18 cellular contexts compared by ENCODE assay signal in the genomic region with DNA sequence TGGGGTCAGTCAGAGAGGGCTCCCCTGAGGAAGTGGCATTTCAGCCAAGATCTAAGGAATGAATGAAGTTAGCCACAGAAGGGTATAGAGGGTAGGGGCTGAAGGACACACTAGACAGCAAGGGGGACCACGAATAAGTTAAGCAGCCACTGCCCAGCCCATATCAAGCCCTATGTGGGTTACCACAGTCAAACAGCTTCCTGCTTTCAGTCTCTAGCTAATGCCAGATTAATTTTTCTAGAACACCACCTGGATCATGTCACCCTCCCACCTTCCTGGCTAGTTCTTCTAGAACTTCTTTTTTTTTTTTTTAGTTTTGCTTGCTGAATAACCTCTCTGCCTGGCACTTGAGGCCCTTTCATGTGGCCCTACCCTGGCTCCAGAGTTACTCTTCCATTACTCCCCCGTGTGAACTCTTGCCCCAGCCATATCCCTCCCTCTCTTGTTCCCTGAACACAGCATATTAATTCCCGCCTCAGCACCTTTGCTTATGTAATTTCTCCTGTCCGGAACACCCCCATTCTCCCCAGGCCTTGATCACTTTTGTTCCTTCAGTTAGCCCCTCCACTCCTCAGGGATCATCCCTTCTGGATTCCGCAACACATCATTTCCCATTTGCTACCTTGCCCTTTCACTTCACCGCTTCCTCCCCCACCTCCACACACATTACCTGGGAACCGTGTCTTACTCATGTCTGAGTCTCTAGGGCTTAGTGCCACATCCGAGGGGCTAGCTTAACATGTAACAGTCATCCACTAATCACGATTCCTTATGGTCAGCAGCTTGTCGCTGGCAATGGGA. TPM values are rescaled to one million over a fixed set of nuclear protein-coding genes. Genes with fewer than 3 reads are reported as not detected.
DNase-seq lines count a peak whose midpoint lies in the region; ATAC-seq, FAIRE-seq and TF ChIP-seq lines count a peak whose summit lies in the region.
"Had no signal": no experiment of that assay in that cellular context is flagged by ENCODE, and none has a peak within 500 bp of the region (broad histone marks: within the 10 kb centered on the region; RNA-seq: fewer than 3 reads in every experiment).

No MANE protein-coding gene starts in this region.

- H3K36me3 ChIP-seq in HEK293 (ENCODE audit: control insufficient read depth in 2 of 2, insufficient read depth in 1 of 2, low read length in 2 of 2): no peaks in the 10 kb centered on the region
- H3K36me3 ChIP-seq in body of pancreas (replicated peaks in 1 of 2; ENCODE audit: insufficient read depth in 1 of 2, low read depth in 2 of 2): no peaks in the 10 kb centered on the region
- no peaks in the 10 kb centered on the region for H3K36me3 ChIP-seq in kidney (ENCODE audit: control insufficient read depth in 1 of 2, insufficient read depth in 2 of 2, low read length in 2 of 2)
- H3K36me3 ChIP-seq in colonic mucosa: no peaks in the 10 kb centered on the region

- H3K9me3 ChIP-seq in HEK293 (ENCODE audit: control insufficient read depth, insufficient read depth, low read depth, low read length) (no peaks in the 10 kb centered on the region), body of pancreas (no peaks in the 10 kb centered on the region), kidney (ENCODE audit: control insufficient read depth in 1 of 2, low read length in 2 of 2) (no peaks in the 10 kb centered on the region), colonic mucosa (no peaks in the 10 kb centered on the region)

- H3K27ac ChIP-seq in HEK293 (ENCODE audit: extremely low read depth, low read depth, low read length) (no peak overlapping the region), body of pancreas (peak overlapping the region in 3 of 4 donors; percentile 21 to 43 (median 40)), kidney (ENCODE audit: low read depth in 2 of 2, low read length in 2 of 2) (no peak overlapping the region), colonic mucosa (no peak overlapping the region)

- intact Hi-C loops in body of pancreas (cut with DNase I) (no loop called here), kidney (cut with DNase I) (no loop called here), colonic mucosa (cut with DNase I) (no loop called here)

- H3K27me3 ChIP-seq in body of pancreas (no peaks in the 10 kb centered on the region), colonic mucosa (no peaks in the 10 kb centered on the region)

- H3K4me1 ChIP-seq in HEK293 (ENCODE audit: control insufficient read depth, insufficient read depth, low read length) (peaks cover 4% of the 10 kb centered on the region; the same call in 1 of the 2 replicates), body of pancreas (peaks cover 19% of the 10 kb centered on the region), kidney (ENCODE audit: control insufficient read depth in 1 of 2, insufficient read depth in 1 of 2, low read depth in 1 of 2, low read length in 2 of 2) (no peaks in the 10 kb centered on the region), colonic mucosa (no peaks in the 10 kb centered on the region)

- H3K9ac ChIP-seq in kidney (ENCODE audit: low read length in 2 of 2) (no peak overlapping the region), colonic mucosa (ENCODE audit: low read depth in 2 of 2, low read length in 2 of 2) (no peak overlapping the region)

- no peak for TF ChIP-seq POLR2A in body of pancreas (IDR thresholded peaks at IDR 0.05)

- no peak for FAIRE-seq in kidney (lab: Jason Lieb, UNC)
- FAIRE-seq: G401.6, GM12891 had no signal

- WGBS in body of pancreas, 2 donors: 59 to 60% methylated on average over 10 of the region's 10 CpGs

- ATAC-seq in body of pancreas (no peak), GM18858 (IDR thresholded peaks at IDR 0.05; ENCODE audit: unreplicated experiment) (no peak), GM21723 (IDR thresholded peaks at IDR 0.05; ENCODE audit: unreplicated experiment) (no peak)
- ATAC-seq: left ventricle myocardium superior; naive thymus-derived CD8-positive, alpha-beta T cell; SK-N-SH treated with all-trans-retinoic acid at 6 μM for 48 hours had no signal

- TF ChIP-seq CTCF in HEK293 (tag by site-specific recombination; IDR thresholded peaks at IDR 0.05): no peak
- TF ChIP-seq CTCF in body of pancreas (IDR thresholded peaks at IDR 0.05): no peak
- no peak for TF ChIP-seq CTCF in kidney (IDR thresholded peaks at IDR 0.05; ENCODE audit: borderline replicate concordance, extremely low read depth, insufficient read depth)
- no peak for TF ChIP-seq CTCF in colonic mucosa (IDR thresholded peaks at IDR 0.05)

- CTCF ChIA-PET in HEK293 (lab: Yijun Ruan, JAX): interaction anchor here (0.6 to 1.9 kb wide), 2 partner anchors 14 to 57 kb away, joined by 4 to 13 read pairs; no protein-coding TSS in a partner anchor

- H3K4me3 ChIP-seq in HEK293 (ENCODE audit: low read depth, low read length) (no peak overlapping the region), body of pancreas (no peak overlapping the region), kidney (ENCODE audit: low read length in 2 of 2) (no peak overlapping the region), colonic mucosa (no peak overlapping the region)

- POLR2A ChIA-PET in HEK293 (lab: Yijun Ruan, JAX): no interaction called here

- DNase-seq in body of pancreas (no peak), kidney glomerular epithelial cell (lab: John Stamatoyannopoulos, UW) (peak; percentile 88), renal cortical epithelial cell (ENCODE audit: low read depth) (peak; percentile 76), kidney (no peak), colonic mucosa (no peak)
- DNase-seq: activated CD4-positive, alpha-beta T cell treated with anti-CD3 and anti-CD28 coated beads, Interleukin-2, amount 10 ng/mL, durations not matched to agents 7 days and 5 days; activated naive CD4-positive, alpha-beta T cell treated with anti-CD3 and anti-CD28 coated beads, Interleukin-2, amount 50 U/mL, for 16 hours; hypothalamus; left ventricle myocardium superior; naive thymus-derived CD8-positive, alpha-beta T cell; NCI-H1930; NCI-H510A treated with DMSO at 0.1 percent for 48 hours had no signal

TF ChIP-seq in HEK293, 187 proteins besides CTCF, POLR2A, EP300 and RAD21:
- TF ChIP-seq ZSCAN30 (tag by site-specific recombination; IDR thresholded peaks at IDR 0.05) (no peak), ZNF600 (tag by site-specific recombination; IDR thresholded peaks at IDR 0.05) (peak; percentile 77), ZBTB17 (tag by site-specific recombination; IDR thresholded peaks at IDR 0.05) (peak; percentile 3; the same call in 1 of the 2 replicates), ZBTB20 (tag by site-specific recombination; IDR thresholded peaks at IDR 0.05) (peak; percentile 49), ZNF433 (tag by site-specific recombination; IDR thresholded peaks at IDR 0.05; ENCODE audit: low read depth) (no peak)

RNA-seq across cellular contexts. Expression of gene BNC1, which starts 20.6 kb away (rescaled TPM):
- total RNA-seq in body of pancreas (under 1 TPM in 1 of 2 donors, not detected in 1; 0.26 TPM), renal cortical epithelial cell (18.4 and 26.7 TPM in 2 replicates), kidney (0.38 TPM), colonic mucosa (not detected)
- polyA plus RNA-seq in kidney (ENCODE audit: insufficient read depth, low read depth, low replicate concordance): not detected
- total RNA-seq: activated CD4-positive, alpha-beta T cell treated with anti-CD3 and anti-CD28 coated beads, Interleukin-2, amount 10 ng/mL, durations not matched to agents 7 days and 5 days; naive thymus-derived CD8-positive, alpha-beta T cell had no signal
- polyA plus RNA-seq: naive thymus-derived CD8-positive, alpha-beta T cell had no signal

Comparison
In these comparisons a context has a peak if more than half of its experiments do, and no peak if none do; other contexts are left out.
1. H3K27ac ChIP-seq: peak in body of pancreas (3 of 4); none in HEK293 (single experiment), kidney (0 of 2) and colonic mucosa (single experiment).
2. DNase-seq: peak in kidney glomerular epithelial cell (single experiment) and renal cortical epithelial cell (single experiment); none in body of pancreas (0 of 4), kidney (single experiment) and colonic mucosa (single experiment).
3. RNA of gene BNC1, which starts 20.6 kb away (total RNA-seq): 18.4 to 26.7 TPM in renal cortical epithelial cell; 0.38 TPM in kidney (single experiment), 0.26 TPM in body of pancreas and not detected in colonic mucosa; every median in the first group is over 10 times any median in the second.